ENCODE assay signal across 24 cellular contexts in the genomic region with DNA sequence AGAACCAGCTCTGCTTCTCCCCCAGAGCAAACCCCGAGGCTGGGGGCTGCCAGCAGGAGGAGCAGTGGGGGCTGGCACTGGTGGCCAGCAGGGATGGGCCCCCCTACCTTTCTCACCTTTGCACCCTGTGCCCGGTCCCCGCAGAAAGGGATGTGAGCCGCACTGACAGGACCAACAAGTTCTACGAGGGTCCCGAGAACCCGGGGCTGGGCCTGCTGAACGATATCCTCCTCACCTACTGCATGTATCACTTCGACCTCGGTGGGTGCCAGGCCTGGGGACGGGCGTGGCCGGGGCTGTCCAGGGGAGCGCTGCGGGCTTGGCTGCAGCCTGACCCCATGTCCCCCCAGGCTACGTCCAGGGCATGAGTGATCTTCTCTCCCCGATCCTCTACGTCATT. TPM values are rescaled to one million over a fixed set of nuclear protein-coding genes. Genes with fewer than 3 reads are reported as not detected.
DNase-seq lines count a peak whose midpoint lies in the region; ATAC-seq, FAIRE-seq and TF ChIP-seq lines count a peak whose summit lies in the region.
"Had no signal": no experiment of that assay in that cellular context is flagged by ENCODE, and none has a peak within 500 bp of the region (broad histone marks: within the 10 kb centered on the region; RNA-seq: fewer than 3 reads in every experiment).

No MANE protein-coding gene starts in this region.

- H3K27ac ChIP-seq in right cardiac atrium (ENCODE audit: low read length) (no peak overlapping the region), heart right ventricle (no peak overlapping the region), kidney (ENCODE audit: low read depth in 2 of 2, low read length in 2 of 2) (no peak overlapping the region)
- H3K27ac ChIP-seq: SK-N-MC had no signal

- no peaks in the 10 kb centered on the region for H3K27me3 Mint-ChIP-seq in stimulated activated naive B cell treated with anti-CD40 and anti-IgM and Interleukin-4, amounts not matched to agents 10 μg/mL and 1 μg/mL and 100 μg/mL, for 72 hours
- H3K27me3 Mint-ChIP-seq: IgD-negative memory B cell had no signal

- H3K27ac Mint-ChIP-seq in stimulated activated naive B cell treated with anti-CD40 and anti-IgM and Interleukin-4, amounts not matched to agents 10 μg/mL and 1 μg/mL and 100 μg/mL, for 72 hours, result peak overlapping the region; percentile 85
- H3K27ac Mint-ChIP-seq: IgD-negative memory B cell had no signal

- H3K9me3 ChIP-seq in right cardiac atrium (ENCODE audit: control insufficient read depth, low read length) (no peaks in the 10 kb centered on the region), heart right ventricle (no peaks in the 10 kb centered on the region), kidney (ENCODE audit: control insufficient read depth in 1 of 2, low read length in 2 of 2) (peaks cover 0 to 5% of the 10 kb centered on the region in 2 donors)
- H3K9me3 ChIP-seq: HAP-1 had no signal

- DNase-seq in right cardiac atrium (peak in 2 of 3 donors; percentile 43 to 60), heart right ventricle (no peak), kidney (peak; percentile 74), NCI-H2107 (lab: John Stamatoyannopoulos, UW) (no peak)
- DNase-seq in stimulated activated naive B cell treated with anti-CD40 and anti-IgM and Interleukin-4, amounts not matched to agents 10 μg/mL and 1 μg/mL and 100 μg/mL, for 72 hours, result no peak
- DNase-seq: 8988T, AML-193, GDM1, Karpas-422, MV-4-11, NCI-H1105 treated with DMSO at 0.1 percent for 48 hours, NCI-H2029 treated with DMSO at 0.1 percent for 48 hours, NCI-H2171 treated with DMSO at 0.1 percent for 48 hours, NCI-H524 treated with DMSO at 0.1 percent for 48 hours, OCI-M1, RPMI8226, SHP77 treated with DMSO at 0.1 percent for 48 hours had no signal

- H3K4me3 Mint-ChIP-seq in stimulated activated naive B cell treated with anti-CD40 and anti-IgM and Interleukin-4, amounts not matched to agents 10 μg/mL and 1 μg/mL and 100 μg/mL, for 72 hours, result no peak overlapping the region
- H3K4me3 Mint-ChIP-seq: GM23338, IgD-negative memory B cell had no signal

- no peak overlapping the region for H3K4me3 ChIP-seq in right cardiac atrium (ENCODE audit: low read length)
- no peak overlapping the region for H3K4me3 ChIP-seq in heart right ventricle
- H3K4me3 ChIP-seq in kidney (ENCODE audit: low read length in 2 of 2), result no peak overlapping the region
- H3K4me3 ChIP-seq: GM23338, HAP-1, SK-N-MC had no signal

- H3K36me3 ChIP-seq in heart right ventricle (peaks cover 15 to 87% (median 68%) of the 10 kb centered on the region in 9 donors), kidney (ENCODE audit: control insufficient read depth in 1 of 2, insufficient read depth in 2 of 2, low read length in 2 of 2) (peaks cover 34 to 56% of the 10 kb centered on the region in 2 donors)

- H3K4me1 Mint-ChIP-seq in stimulated activated naive B cell treated with anti-CD40 and anti-IgM and Interleukin-4, amounts not matched to agents 10 μg/mL and 1 μg/mL and 100 μg/mL, for 72 hours, result peaks cover 39 to 87% of the 10 kb centered on the region in 2 donors

- 94% methylated on average over 18 of the region's 18 CpGs for WGBS in right cardiac atrium
- 94% methylated on average over 18 of the region's 18 CpGs for WGBS in heart right ventricle, 2 donors

- intact Hi-C loops in right cardiac atrium (cut with DNase I), result no loop called here
- intact Hi-C loops in heart right ventricle (cut with DNase I), result loop anchor here in 1 of 10 donors (5.0 kb wide), 1 partner anchor 43 kb away; a partner anchor contains a TSS
- intact Hi-C loops in kidney (cut with DNase I), result no loop called here

- H3K9ac ChIP-seq in kidney (ENCODE audit: low read length in 2 of 2), result no peak overlapping the region

- H3K4me1 ChIP-seq in right cardiac atrium (ENCODE audit: control insufficient read depth, insufficient read depth, low read length), result no peaks in the 10 kb centered on the region
- H3K4me1 ChIP-seq in heart right ventricle, result peaks cover 0 to 14% (median under 1%) of the 10 kb centered on the region in 9 donors
- peaks cover 0 to 2% of the 10 kb centered on the region in 2 donors for H3K4me1 ChIP-seq in kidney (ENCODE audit: control insufficient read depth in 1 of 2, insufficient read depth in 1 of 2, low read depth in 1 of 2, low read length in 2 of 2)
- H3K4me1 ChIP-seq: HAP-1 had no signal

- FAIRE-seq in kidney (lab: Jason Lieb, UNC), result no peak
- FAIRE-seq: D721Med, HTR-8/SVneo had no signal

- H3K27me3 ChIP-seq in right cardiac atrium (ENCODE audit: control insufficient read depth, insufficient read depth), result no peaks in the 10 kb centered on the region
- no peaks in the 10 kb centered on the region for H3K27me3 ChIP-seq in heart right ventricle

- H3K9me3 Mint-ChIP-seq in stimulated activated naive B cell treated with anti-CD40 and anti-IgM and Interleukin-4, amounts not matched to agents 10 μg/mL and 1 μg/mL and 100 μg/mL, for 72 hours, result peaks cover 0 to 4% of the 10 kb centered on the region in 2 donors
- H3K9me3 Mint-ChIP-seq: IgD-negative memory B cell had no signal

- peaks cover 73 to 91% of the 10 kb centered on the region in 2 donors for H3K36me3 Mint-ChIP-seq in stimulated activated naive B cell treated with anti-CD40 and anti-IgM and Interleukin-4, amounts not matched to agents 10 μg/mL and 1 μg/mL and 100 μg/mL, for 72 hours

- no peak for ATAC-seq in right cardiac atrium
- ATAC-seq in heart right ventricle, result no peak
- no peak for ATAC-seq in stimulated activated naive B cell treated with anti-CD40 and anti-IgM and Interleukin-4, amounts not matched to agents 10 μg/mL and 1 μg/mL and 100 μg/mL, for 72 hours (replicated peaks)
- ATAC-seq in HG02588 (IDR thresholded peaks at IDR 0.05; ENCODE audit: unreplicated experiment), result no peak
- ATAC-seq: GM23338 had no signal

- TF ChIP-seq CTCF in heart right ventricle (IDR thresholded peaks at IDR 0.05) (no peak), kidney (IDR thresholded peaks at IDR 0.05; ENCODE audit: borderline replicate concordance, extremely low read depth, insufficient read depth) (no peak)

RNA-seq across cellular contexts. Expression of a gene that starts 6.6 kb away (rescaled TPM):
- total RNA-seq in right cardiac atrium (10 to 100 TPM; 35.7 to 45.7 (median 42.1) TPM), heart right ventricle (10 to 100 TPM; 40.6 to 57.9 (median 50.6) TPM), kidney (43.6 TPM)
- polyA plus RNA-seq in right cardiac atrium (35.6 TPM), heart right ventricle (10 to 100 TPM; 30.4 to 41.7 TPM), kidney (ENCODE audit: insufficient read depth, low read depth, low replicate concordance) (34.8 TPM)

RNA-seq across cellular contexts. Expression of a gene that starts 7.0 kb away (rescaled TPM):
- total RNA-seq in right cardiac atrium, result 10 to 100 TPM; 32.4 to 38.7 (median 36.4) TPM
- polyA plus RNA-seq in right cardiac atrium, result 40.2 TPM
- 10 to 100 TPM; 26.0 to 51.9 (median 32.4) TPM for total RNA-seq in heart right ventricle
- polyA plus RNA-seq in heart right ventricle, result 10 to 100 TPM; 42.6 to 48.1 TPM
- 33.7 TPM for total RNA-seq in kidney
- polyA plus RNA-seq in kidney (ENCODE audit: insufficient read depth, low read depth, low replicate concordance), result 47.2 TPM

RNA-seq across cellular contexts. Expression of a gene that starts 12.6 kb away (rescaled TPM):
- total RNA-seq in right cardiac atrium (under 1 TPM in 3 of 4 donors, not detected in 1; 0.24 to 0.92 (median 0.60) TPM), heart right ventricle (10 to 100 TPM in 1 of 10 donors, under 1 TPM in 7, not detected in 2; 0.26 to 26.9 (median 0.60) TPM), kidney (12.8 TPM)
- polyA plus RNA-seq in right cardiac atrium (0.29 TPM), heart right ventricle (under 1 TPM in 1 of 2 donors, not detected in 1; 0.33 TPM), kidney (ENCODE audit: insufficient read depth, low read depth, low replicate concordance) (0.82 TPM)

RNA-seq across cellular contexts. Expression of a gene that starts 16.7 kb away (rescaled TPM):
- total RNA-seq in right cardiac atrium, result 100 to 1,000 TPM in 1 of 4 donors, 10 to 100 TPM in 3; 38.6 to 144 (median 42.9) TPM
- 40.8 TPM for polyA plus RNA-seq in right cardiac atrium
- total RNA-seq in heart right ventricle, result 10 to 100 TPM; 24.0 to 43.9 (median 34.6) TPM
- 10 to 100 TPM; 31.8 to 91.7 TPM for polyA plus RNA-seq in heart right ventricle
- total RNA-seq in kidney, result 101 TPM
- polyA plus RNA-seq in kidney (ENCODE audit: insufficient read depth, low read depth, low replicate concordance), result 45.5 TPM

RNA-seq across cellular contexts. Expression of a gene that starts 33.1 kb away (rescaled TPM):
- total RNA-seq in right cardiac atrium (100 to 1,000 TPM; 127 to 146 (median 141) TPM), heart right ventricle (100 to 1,000 TPM in 3 of 10 donors, 10 to 100 TPM in 7; 67.8 to 137 (median 90.0) TPM), kidney (118 TPM)
- polyA plus RNA-seq in right cardiac atrium (134 TPM), heart right ventricle (100 to 1,000 TPM; 107 to 220 TPM), kidney (ENCODE audit: insufficient read depth, low read depth, low replicate concordance) (235 TPM)

Comparison
In these comparisons a context has a peak if more than half of its experiments do, and no peak if none do; other contexts are left out.
1. DNase-seq: peak in right cardiac atrium (2 of 3) and kidney (single experiment); none in heart right ventricle (0 of 2), stimulated activated naive B cell treated with anti-CD40 and anti-IgM and Interleukin-4, amounts not matched to agents 10 μg/mL and 1 μg/mL and 100 μg/mL, for 72 hours (single experiment) and NCI-H2107 (single experiment).